3 cellular contexts compared by ENCODE assay signal in genomic region chr9:137449081-137449844, GRCh38.
TF ChIP-seq lines count a peak whose summit lies in the region.

No MANE protein-coding gene starts in this region.

TF ChIP-seq in HCT116, 20 proteins besides CTCF, POLR2A, EP300 and RAD21:
- TF ChIP-seq CBX3 (IDR thresholded peaks at IDR 0.05; ENCODE audit: low read depth): no peak
- no peak for TF ChIP-seq ATF3 (IDR thresholded peaks at IDR 0.05)
- no peak for TF ChIP-seq POLR2AphosphoS5 (IDR thresholded peaks at IDR 0.05; ENCODE audit: low read depth, low read length)
- no peak for TF ChIP-seq YY1 (IDR thresholded peaks at IDR 0.05; ENCODE audit: extremely low read depth, insufficient replicate concordance, low read depth, low read length)
- no peak for TF ChIP-seq ZFX (IDR thresholded peaks at IDR 0.05)

TF ChIP-seq in endothelial cell of umbilical vein, 7 proteins besides CTCF, POLR2A, EP300 and RAD21:
- TF ChIP-seq JUN (IDR thresholded peaks at IDR 0.05; ENCODE audit: borderline replicate concordance, insufficient read depth, insufficient read length, low read depth) (no peak), GATA2 (IDR thresholded peaks at IDR 0.05; ENCODE audit: insufficient read depth, insufficient read length, low read depth, low read length) (no peak), MYC (IDR thresholded peaks at IDR 0.05; ENCODE audit: low read depth, low read length) (no peak), FOS (IDR thresholded peaks at IDR 0.05; ENCODE audit: borderline replicate concordance, insufficient read depth, low read length) (no peak), EZH2 (IDR thresholded peaks at IDR 0.05; ENCODE audit: borderline replicate concordance, low read depth, low read length, severe bottlenecking) (no peak), POLR2AphosphoS5 (IDR thresholded peaks at IDR 0.05; ENCODE audit: insufficient read depth, low read depth, low read length) (no peak), MAX (IDR thresholded peaks at IDR 0.05; ENCODE audit: insufficient read depth, insufficient read length) (no peak)

TF ChIP-seq in WTC11, 78 proteins besides CTCF, POLR2A, EP300 and RAD21:
- TF ChIP-seq PRRX2 (CRISPR knock-in tag; IDR thresholded peaks at IDR 0.05) (no peak), JUN (CRISPR knock-in tag; IDR thresholded peaks at IDR 0.05) (no peak), NFATC4 (CRISPR knock-in tag; IDR thresholded peaks at IDR 0.05) (no peak), ZNF425 (CRISPR knock-in tag; conservative IDR thresholded peaks at IDR 0.05) (no peak), USF1 (CRISPR knock-in tag; IDR thresholded peaks at IDR 0.05) (no peak), IRF1 (CRISPR knock-in tag; IDR thresholded peaks at IDR 0.05) (no peak), ESRRA (CRISPR knock-in tag; IDR thresholded peaks at IDR 0.05; ENCODE audit: borderline replicate concordance) (no peak), CREB1 (CRISPR knock-in tag; IDR thresholded peaks at IDR 0.05) (no peak), HMGA2 (CRISPR knock-in tag; IDR thresholded peaks at IDR 0.05) (no peak), FOXK1 (CRISPR knock-in tag; IDR thresholded peaks at IDR 0.05) (no peak), CREM (CRISPR knock-in tag; IDR thresholded peaks at IDR 0.05) (no peak)
